25 cellular contexts compared by ENCODE assay signal in genomic region chr11:112752563-112752962, GRCh38.
"Had no signal": no experiment of that assay in that cellular context is flagged by ENCODE, and none has a peak within 500 bp of the region (broad histone marks: within the 10 kb centered on the region; RNA-seq: fewer than 3 reads in every experiment).

No MANE protein-coding gene starts in this region.

- H3K4me1 Mint-ChIP-seq: naive B cell; naive thymus-derived CD8-positive, alpha-beta T cell; stimulated activated effector memory CD8-positive, alpha-beta T cell treated with anti-CD3 and anti-CD28 coated beads, Interleukin-12 subunit alpha, Interleukin-12 subunit beta, amount 100 ng/mL, for 72 hours; stimulated activated naive B cell treated with anti-CD40 and anti-IgM and Interleukin-4, amounts not matched to agents 10 μg/mL and 1 μg/mL and 100 μg/mL, for 72 hours had no signal

- DNase-seq: naive B cell; naive thymus-derived CD8-positive, alpha-beta T cell; nephron progenitor cell; pancreas; psoas muscle; right cardiac atrium; right lobe of liver; small intestine; stimulated activated CD4-positive, alpha-beta T cell treated with anti-CD3 and anti-CD28 coated beads, Interleukin-15, amount 100 ng/mL, for 24 hours; stimulated activated CD4-positive, alpha-beta T cell treated with anti-CD3 and anti-CD28 coated beads, Interleukin-2, amount 100 ng/mL, for 24 hours; stimulated activated CD4-positive, alpha-beta T cell treated with anti-CD3 and anti-CD28 coated beads, Interleukin-2, amount 100 ng/mL, for 48 hours; stimulated activated CD4-positive, alpha-beta T cell treated with anti-CD3 and anti-CD28 coated beads, Interleukin-4, amount 100 ng/mL, for 24 hours; stimulated activated naive B cell treated with anti-CD40 and anti-IgM and Interleukin-4, amounts not matched to agents 10 μg/mL and 1 μg/mL and 100 μg/mL, for 72 hours; stimulated activated naive CD4-positive, alpha-beta T cell treated with Interleukin-2 at 50 U/mL for 16 hours; stomach; thyroid gland; trophoblast cell; upper lobe of left lung had no signal

- H3K27ac ChIP-seq: neutrophil, pancreas, right lobe of liver, stomach, thoracic aorta, thyroid gland, tibial nerve, upper lobe of left lung, vagina had no signal

- H3K4me3 Mint-ChIP-seq: naive B cell; nephron progenitor cell; neural crest cell; stimulated activated effector memory CD8-positive, alpha-beta T cell treated with anti-CD3 and anti-CD28 coated beads, Interleukin-12 subunit alpha, Interleukin-12 subunit beta, amount 100 ng/mL, for 72 hours; stimulated activated naive B cell treated with anti-CD40 and anti-IgM and Interleukin-4, amounts not matched to agents 10 μg/mL and 1 μg/mL and 100 μg/mL, for 72 hours; stimulated activated naive CD8-positive, alpha-beta T cell treated with anti-CD3 and anti-CD28 coated beads, Interleukin-15, Interleukin-2, amounts not matched to agents 100 ng/mL and 50 ng/mL, for 24 hours had no signal

- H3K4me1 ChIP-seq: pancreas, psoas muscle, right lobe of liver, thyroid gland, upper lobe of left lung, vagina had no signal

- H3K27me3 Mint-ChIP-seq: stimulated activated naive CD8-positive, alpha-beta T cell treated with anti-CD3 and anti-CD28 coated beads, Interleukin-15, Interleukin-2, amounts not matched to agents 100 ng/mL and 50 ng/mL, for 24 hours had no signal

- H3K36me3 Mint-ChIP-seq: naive B cell; naive thymus-derived CD8-positive, alpha-beta T cell; stimulated activated effector memory CD8-positive, alpha-beta T cell treated with anti-CD3 and anti-CD28 coated beads, Interleukin-12 subunit alpha, Interleukin-12 subunit beta, amount 100 ng/mL, for 72 hours; stimulated activated naive B cell treated with anti-CD40 and anti-IgM and Interleukin-4, amounts not matched to agents 10 μg/mL and 1 μg/mL and 100 μg/mL, for 72 hours had no signal

- ATAC-seq: naive thymus-derived CD8-positive, alpha-beta T cell; right cardiac atrium; right lobe of liver; stimulated activated effector memory CD8-positive, alpha-beta T cell treated with anti-CD3 and anti-CD28 coated beads, Interleukin-12 subunit alpha, Interleukin-12 subunit beta, amount 100 ng/mL, for 72 hours; stimulated activated naive B cell treated with anti-CD40 and anti-IgM and Interleukin-4, amounts not matched to agents 10 μg/mL and 1 μg/mL and 100 μg/mL, for 72 hours had no signal

- H3K4me3 ChIP-seq: pancreas, psoas muscle, right lobe of liver, stomach, thoracic aorta, thyroid gland, tibial nerve, upper lobe of left lung, vagina had no signal

- H3K9me3 ChIP-seq: neutrophil, pancreas, psoas muscle, right lobe of liver, stomach, thoracic aorta, thyroid gland, tibial nerve, upper lobe of left lung, vagina had no signal

- H3K9me3 Mint-ChIP-seq: nephron progenitor cell; neural crest cell; stimulated activated effector memory CD8-positive, alpha-beta T cell treated with anti-CD3 and anti-CD28 coated beads, Interleukin-12 subunit alpha, Interleukin-12 subunit beta, amount 100 ng/mL, for 72 hours; stimulated activated naive B cell treated with anti-CD40 and anti-IgM and Interleukin-4, amounts not matched to agents 10 μg/mL and 1 μg/mL and 100 μg/mL, for 72 hours; stimulated activated naive CD8-positive, alpha-beta T cell treated with anti-CD3 and anti-CD28 coated beads, Interleukin-15, Interleukin-2, amounts not matched to agents 100 ng/mL and 50 ng/mL, for 24 hours had no signal

- H3K27ac Mint-ChIP-seq: naive B cell; naive thymus-derived CD8-positive, alpha-beta T cell; nephron progenitor cell; stimulated activated effector memory CD8-positive, alpha-beta T cell treated with anti-CD3 and anti-CD28 coated beads, Interleukin-12 subunit alpha, Interleukin-12 subunit beta, amount 100 ng/mL, for 72 hours; stimulated activated naive B cell treated with anti-CD40 and anti-IgM and Interleukin-4, amounts not matched to agents 10 μg/mL and 1 μg/mL and 100 μg/mL, for 72 hours; stimulated activated naive CD8-positive, alpha-beta T cell treated with anti-CD3 and anti-CD28 coated beads, Interleukin-15, Interleukin-2, amounts not matched to agents 100 ng/mL and 50 ng/mL, for 24 hours had no signal

- H3K36me3 ChIP-seq: neutrophil, pancreas, right lobe of liver, stomach, thoracic aorta, thyroid gland, tibial nerve, upper lobe of left lung, vagina had no signal

- H3K27me3 ChIP-seq: neutrophil, pancreas, right lobe of liver, thyroid gland, tibial nerve, upper lobe of left lung, vagina had no signal
